ENCODE assay signal across 1 cellular context in genomic region chr14:73491256-73491976, GRCh38.
TF ChIP-seq lines count a peak whose summit lies in the region.

No MANE protein-coding gene starts in this region.

TF ChIP-seq in HEK293, 187 proteins besides CTCF, POLR2A, EP300 and RAD21 (continued from another document):
- peak; percentile 66 for TF ChIP-seq SP2 (tag by site-specific recombination; IDR thresholded peaks at IDR 0.05)
- TF ChIP-seq ZNF248 (tag by site-specific recombination; IDR thresholded peaks at IDR 0.05): no peak
- TF ChIP-seq ZNF354C (tag by site-specific recombination; IDR thresholded peaks at IDR 0.05; ENCODE audit: borderline replicate concordance, low read depth): no peak
- peak; percentile 70 for TF ChIP-seq KLF9 (tag by site-specific recombination; IDR thresholded peaks at IDR 0.05; ENCODE audit: low read depth)
- peak; percentile 44; the same call in 1 of the 2 replicates for TF ChIP-seq KLF8 (tag by site-specific recombination; IDR thresholded peaks at IDR 0.05)
- TF ChIP-seq ZBTB48 (tag by site-specific recombination; IDR thresholded peaks at IDR 0.05): 0 out of 2 replicates have a peak, but pooled peaks have one; percentile 41
- TF ChIP-seq ZNF302 (tag by site-specific recombination; IDR thresholded peaks at IDR 0.05; ENCODE audit: low read depth): no peak
- no peak for TF ChIP-seq ZNF548 (tag by site-specific recombination; IDR thresholded peaks at IDR 0.05)
- TF ChIP-seq ZNF664 (tag by site-specific recombination; IDR thresholded peaks at IDR 0.05): no peak
- no peak for TF ChIP-seq HOXA7 (CRISPR knock-in tag; IDR thresholded peaks at IDR 0.05; ENCODE audit: borderline replicate concordance)
